In genomic region chr1:177256153-177256814, GRCh38 we compare ENCODE assay signal across 9 cellular contexts.
DNase-seq lines count a peak whose midpoint lies in the region; ATAC-seq and TF ChIP-seq lines count a peak whose summit lies in the region.
"Had no signal": no experiment of that assay in that cellular context is flagged by ENCODE, and none has a peak within 500 bp of the region (broad histone marks: within the 10 kb centered on the region; RNA-seq: fewer than 3 reads in every experiment).

No MANE protein-coding gene starts in this region.

- TF ChIP-seq POLR2A in right lobe of liver (IDR thresholded peaks at IDR 0.05) = no peak

- H4K20me1 ChIP-seq in DOHH2 (ENCODE audit: control insufficient read depth, insufficient read depth, low read depth, low read length) = no peaks in the 10 kb centered on the region

- H3K4me3 ChIP-seq in DOHH2 (ENCODE audit: low read length) (no peak overlapping the region), coronary artery (no peak overlapping the region), right lobe of liver (no peak overlapping the region)

- DNase-seq in GOT3 (lab: John Stamatoyannopoulos, UW) = peak; percentile 74
- DNase-seq in NCI-H69 (lab: John Stamatoyannopoulos, UW) = peak; percentile 34
- no peak for DNase-seq in coronary artery (ENCODE audit: low spot score)
- DNase-seq in right lobe of liver = peak; percentile 70 to 71 (median 70)
- DNase-seq in retina = no peak
- DNase-seq: activated B cell treated with CpG ODN at 0.5 μM for 24 hours had no signal

- H3K36me3 ChIP-seq in DOHH2 (ENCODE audit: control insufficient read depth, low read length) = no peaks in the 10 kb centered on the region
- H3K36me3 ChIP-seq in right lobe of liver = no peaks in the 10 kb centered on the region

- H3K9me2 ChIP-seq in DOHH2 (replicated peaks; ENCODE audit: control insufficient read depth, low read length) = no peaks in the 10 kb centered on the region

- H3K27ac ChIP-seq in DOHH2 (ENCODE audit: low read depth, low read length) (no peak overlapping the region), coronary artery (no peak overlapping the region), right lobe of liver (no peak overlapping the region)

- intact Hi-C loops in right lobe of liver (cut with DNase I) = no loop called here

- H3K27me3 ChIP-seq in DOHH2 (ENCODE audit: control insufficient read depth, low read length) = no peaks in the 10 kb centered on the region
- H3K27me3 ChIP-seq in right lobe of liver = no peaks in the 10 kb centered on the region

- no peak overlapping the region for H3K4me2 ChIP-seq in DOHH2 (ENCODE audit: low read length)

- WGBS in right lobe of liver (ENCODE audit: insufficient coverage, low coverage, low lambda C conversion rate, missing lambda C conversion rate) = 35% methylated on average over 15 of the region's 16 CpGs

- ATAC-seq in right lobe of liver (peak; percentile 87 to 99 (median 96)), HG03457 (IDR thresholded peaks at IDR 0.05; ENCODE audit: unreplicated experiment) (no peak), HG03135 (IDR thresholded peaks at IDR 0.05; ENCODE audit: unreplicated experiment) (no peak)

- H3K9me3 ChIP-seq in DOHH2 (ENCODE audit: control insufficient read depth, insufficient read depth, low read length) (no peaks in the 10 kb centered on the region), right lobe of liver (no peaks in the 10 kb centered on the region)

- peak; percentile 56 for TF ChIP-seq CTCF in DOHH2 (IDR thresholded peaks at IDR 0.05; ENCODE audit: low read depth, low read length, poor library complexity, severe bottlenecking)
- peak; percentile 47 for TF ChIP-seq CTCF in coronary artery (IDR thresholded peaks at IDR 0.05)
- peak; percentile 41 to 71 (median 62) for TF ChIP-seq CTCF in right lobe of liver (IDR thresholded peaks at IDR 0.05)

- H3K4me1 ChIP-seq in DOHH2 (ENCODE audit: control insufficient read depth, low read length) = no peaks in the 10 kb centered on the region
- H3K4me1 ChIP-seq in right lobe of liver = no peaks in the 10 kb centered on the region

- no peaks in the 10 kb centered on the region for H3F3A ChIP-seq in DOHH2 (ENCODE audit: control insufficient read depth, insufficient read depth)

- no peaks in the 10 kb centered on the region for H3K79me2 ChIP-seq in DOHH2 (ENCODE audit: control insufficient read depth, low read length)

Comparison
In these comparisons a context has a peak if more than half of its experiments do, and no peak if none do; other contexts are left out.
1. DNase-seq: peak in GOT3 (single experiment), NCI-H69 (single experiment) and right lobe of liver (3 of 3); none in coronary artery (single experiment) and retina (single experiment).
2. ATAC-seq: peak in right lobe of liver (4 of 4); none in HG03457 (single experiment) and HG03135 (single experiment).
3. Peak in every context shown above with its lines, with median percentiles within 50 percentile points of each other: CTCF ChIP-seq.